Comparison of ENCODE assay signal across 11 cellular contexts in the genomic region with DNA sequence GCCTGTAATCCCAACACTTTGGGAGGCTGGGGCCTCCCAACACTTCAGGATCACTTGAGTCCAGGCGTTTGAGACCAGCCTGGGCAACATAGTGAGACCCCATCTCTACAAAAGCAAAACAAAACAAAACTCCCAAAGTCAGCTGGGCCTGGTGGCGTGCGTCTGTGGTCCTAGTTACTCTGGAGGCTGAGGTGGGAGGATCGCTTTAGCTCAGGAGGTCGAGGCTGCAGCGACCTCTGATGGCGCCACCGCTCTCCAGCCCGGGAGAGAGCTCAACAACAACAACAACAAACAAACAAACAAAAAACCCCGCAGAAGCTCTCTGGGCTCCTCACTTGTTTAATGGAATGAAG. TPM values are rescaled to one million over a fixed set of nuclear protein-coding genes. Genes with fewer than 3 reads are reported as not detected.
DNase-seq lines count a peak whose midpoint lies in the region; ATAC-seq and TF ChIP-seq lines count a peak whose summit lies in the region.
"Had no signal": no experiment of that assay in that cellular context is flagged by ENCODE, and none has a peak within 500 bp of the region (broad histone marks: within the 10 kb centered on the region; RNA-seq: fewer than 3 reads in every experiment).

No MANE protein-coding gene starts in this region.

- H3K9me3 ChIP-seq in SJSA1 (replicated peaks), result peaks cover 3% of the 10 kb centered on the region; the same call in 1 of the 2 replicates

- H3K27ac Mint-ChIP-seq in Calu3 (ENCODE audit: unreplicated experiment), result no peak overlapping the region

- no peaks in the 10 kb centered on the region for H3K36me3 ChIP-seq in SJSA1

- intact Hi-C loops in Calu3 (cut with micrococcal nuclease; ENCODE audit: unreplicated experiment), result loop anchor here (10.0 kb wide), 1 partner anchor 89 kb away; the partner anchor contains the start of gene ZCCHC9

- no TSS peak for BruUV-seq in Calu3 (replicated peaks; lab: Mats Ljungman, UMichigan)

- TF ChIP-seq CTCF in Calu3 (IDR thresholded peaks at IDR 0.05; ENCODE audit: unreplicated experiment) (no peak), foreskin keratinocyte (conservative IDR thresholded peaks at IDR 0.05) (peak; percentile 20), retinal pigment epithelial cell (conservative IDR thresholded peaks at IDR 0.05; ENCODE audit: low read depth, low read length) (peak; percentile 10)

- CTCF ChIA-PET in Calu3 (lab: Charles Lee), result interaction anchor here (1.3 to 1.8 kb wide), 2 partner anchors 92 to 772 kb away, joined by 3 to 5 read pairs; partner anchors contain the start of gene ZCCHC9

- peak overlapping the region; percentile 74 for H3K4me3 Mint-ChIP-seq in Calu3 (ENCODE audit: low read depth, unreplicated experiment)

- no peak for DNase-seq in Calu3
- no peak for DNase-seq in SJSA1 (ENCODE audit: low read depth in 1 of 2, low spot score in 2 of 2)
- DNase-seq in foreskin keratinocyte, result no peak
- DNase-seq in retinal pigment epithelial cell (ENCODE audit: low read depth), result no peak
- DNase-seq: NCI-H1105 treated with DMSO at 0.1 percent for 48 hours; stimulated activated CD8-positive, alpha-beta memory T cell treated with anti-CD3 and anti-CD28 coated beads, Interleukin-4, amount 100 ng/mL, for 48 hours had no signal

- ATAC-seq in foreskin keratinocyte, result no peak
- ATAC-seq in GM18861 (IDR thresholded peaks at IDR 0.05; ENCODE audit: unreplicated experiment), result no peak
- ATAC-seq in GM18873 (IDR thresholded peaks at IDR 0.05; ENCODE audit: low FRiP score, unreplicated experiment), result no peak
- no peak for ATAC-seq in GM19035 (IDR thresholded peaks at IDR 0.05; ENCODE audit: unreplicated experiment)
- ATAC-seq in GM18520 (IDR thresholded peaks at IDR 0.05; ENCODE audit: unreplicated experiment), result no peak

- H3K27me3 ChIP-seq in SJSA1 (replicated peaks), result peaks cover 16% of the 10 kb centered on the region
- peaks cover 22% of the 10 kb centered on the region for H3K27me3 ChIP-seq in foreskin keratinocyte

- no peaks in the 10 kb centered on the region for H3K27me3 Mint-ChIP-seq in Calu3 (ENCODE audit: unreplicated experiment)

- H3K4me3 ChIP-seq in SJSA1, result peak overlapping the region; percentile 28
- peak overlapping the region; percentile 42 for H3K4me3 ChIP-seq in retinal pigment epithelial cell (ENCODE audit: low read length)
- H3K4me3 ChIP-seq: lung had no signal

- H3K9me3 Mint-ChIP-seq in Calu3 (ENCODE audit: low read depth, unreplicated experiment), result no peaks in the 10 kb centered on the region

- H3K4me1 Mint-ChIP-seq in Calu3 (ENCODE audit: low read depth, unreplicated experiment), result no peaks in the 10 kb centered on the region

- no peak overlapping the region for H3K27ac ChIP-seq in SJSA1
- H3K27ac ChIP-seq in foreskin keratinocyte, result no peak overlapping the region

- peaks cover 13% of the 10 kb centered on the region for H3K36me3 Mint-ChIP-seq in Calu3 (ENCODE audit: insufficient read depth, unreplicated experiment)

- H3K4me1 ChIP-seq in SJSA1 (replicated peaks), result peaks cover 4% of the 10 kb centered on the region; the same call in 1 of the 2 replicates
- no peaks in the 10 kb centered on the region for H3K4me1 ChIP-seq in foreskin keratinocyte

RNA-seq across cellular contexts. Expression of gene ACOT12, which starts 0.5 kb away (rescaled TPM):
- total RNA-seq in Calu3 (2022) (0.87 TPM in 1 of 2 replicates, not detected in the other), foreskin keratinocyte (not detected in 2 replicates)
- not detected in 2 replicates for total RNA-seq in SJSA1 (2014; rRNA removed; shearing (Covaris generic))
- not detected in 2 replicates for polyA plus RNA-seq in foreskin keratinocyte
- total RNA-seq: lung had no signal
- polyA plus RNA-seq: lung had no signal
